ENCODE assay signal across 1 cellular context in the genomic region with DNA sequence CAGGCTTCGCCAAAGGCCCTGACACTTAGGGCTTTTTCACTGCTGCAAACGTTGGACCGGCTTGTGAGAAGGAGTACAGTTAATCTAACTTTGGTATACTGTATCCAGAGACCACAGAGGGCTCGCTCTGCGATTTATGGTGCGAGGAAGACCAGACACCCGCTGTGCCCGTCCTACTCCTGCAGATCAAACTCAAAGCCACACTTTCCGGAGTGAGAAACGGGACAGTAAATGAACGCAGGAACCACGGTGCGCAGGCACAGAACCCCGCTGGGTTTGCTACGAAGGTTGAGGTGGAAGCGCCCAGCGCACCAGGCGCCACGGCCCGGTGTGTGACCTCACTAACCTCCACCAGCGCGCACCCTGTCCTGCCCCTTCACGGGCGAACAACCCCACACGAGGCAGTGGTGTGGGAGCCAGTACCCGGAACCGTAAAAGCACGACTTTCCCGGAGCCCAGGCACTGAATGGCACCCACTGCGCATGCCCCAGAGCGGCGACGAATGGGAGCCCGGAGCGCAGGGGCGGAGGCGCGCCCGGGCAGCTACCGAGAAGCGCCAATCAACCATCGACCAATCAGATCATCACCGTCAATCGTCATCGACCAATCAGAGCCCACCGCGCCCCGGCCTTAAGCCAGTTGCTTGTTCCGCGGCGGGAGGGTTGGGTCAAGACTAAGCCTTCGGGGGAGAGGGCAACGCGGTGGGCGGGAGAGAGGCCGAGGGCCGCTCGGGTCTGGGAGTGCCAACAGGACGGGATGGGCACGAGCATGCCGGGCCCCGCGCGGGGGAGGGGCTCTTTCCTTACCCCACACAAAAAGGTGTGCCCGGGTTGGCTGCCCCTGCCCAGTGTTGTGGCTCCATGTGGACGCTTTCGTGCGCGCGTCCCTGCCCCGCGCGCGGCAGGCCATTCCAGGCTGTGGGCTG.
A peak's percentile ranks its signal among the peaks of the same experiment; 100 is the strongest.
TF ChIP-seq lines count a peak whose summit lies in the region.

No MANE protein-coding gene starts in this region.

TF ChIP-seq in HepG2, 621 proteins besides CTCF, POLR2A, EP300 and RAD21 (continued from another document and continues in another):
- TF ChIP-seq, protein P1, sequence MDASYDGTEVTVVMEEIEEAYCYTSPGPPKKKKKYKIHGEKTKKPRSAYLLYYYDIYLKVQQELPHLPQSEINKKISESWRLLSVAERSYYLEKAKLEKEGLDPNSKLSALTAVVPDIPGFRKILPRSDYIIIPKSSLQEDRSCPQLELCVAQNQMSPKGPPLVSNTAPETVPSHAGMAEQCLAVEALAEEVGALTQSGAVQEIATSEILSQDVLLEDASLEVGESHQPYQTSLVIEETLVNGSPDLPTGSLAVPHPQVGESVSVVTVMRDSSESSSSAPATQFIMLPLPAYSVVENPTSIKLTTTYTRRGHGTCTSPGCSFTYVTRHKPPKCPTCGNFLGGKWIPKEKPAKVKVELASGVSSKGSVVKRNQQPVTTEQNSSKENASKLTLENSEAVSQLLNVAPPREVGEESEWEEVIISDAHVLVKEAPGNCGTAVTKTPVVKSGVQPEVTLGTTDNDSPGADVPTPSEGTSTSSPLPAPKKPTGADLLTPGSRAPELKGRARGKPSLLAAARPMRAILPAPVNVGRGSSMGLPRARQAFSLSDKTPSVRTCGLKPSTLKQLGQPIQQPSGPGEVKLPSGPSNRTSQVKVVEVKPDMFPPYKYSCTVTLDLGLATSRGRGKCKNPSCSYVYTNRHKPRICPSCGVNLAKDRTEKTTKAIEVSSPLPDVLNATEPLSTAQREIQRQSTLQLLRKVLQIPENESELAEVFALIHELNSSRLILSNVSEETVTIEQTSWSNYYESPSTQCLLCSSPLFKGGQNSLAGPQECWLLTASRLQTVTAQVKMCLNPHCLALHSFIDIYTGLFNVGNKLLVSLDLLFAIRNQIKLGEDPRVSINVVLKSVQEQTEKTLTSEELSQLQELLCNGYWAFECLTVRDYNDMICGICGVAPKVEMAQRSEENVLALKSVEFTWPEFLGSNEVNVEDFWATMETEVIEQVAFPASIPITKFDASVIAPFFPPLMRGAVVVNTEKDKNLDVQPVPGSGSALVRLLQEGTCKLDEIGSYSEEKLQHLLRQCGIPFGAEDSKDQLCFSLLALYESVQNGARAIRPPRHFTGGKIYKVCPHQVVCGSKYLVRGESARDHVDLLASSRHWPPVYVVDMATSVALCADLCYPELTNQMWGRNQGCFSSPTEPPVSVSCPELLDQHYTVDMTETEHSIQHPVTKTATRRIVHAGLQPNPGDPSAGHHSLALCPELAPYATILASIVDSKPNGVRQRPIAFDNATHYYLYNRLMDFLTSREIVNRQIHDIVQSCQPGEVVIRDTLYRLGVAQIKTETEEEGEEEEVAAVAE (CRISPR knock-in tag; IDR thresholded peaks at IDR 0.05; ENCODE audit: borderline replicate concordance): peak; percentile 40; the same call in 1 of the 2 replicates
- TF ChIP-seq YEATS2 (CRISPR knock-in tag; IDR thresholded peaks at IDR 0.05; ENCODE audit: borderline replicate concordance): no peak
- no peak for TF ChIP-seq ZNF775 (CRISPR knock-in tag; IDR thresholded peaks at IDR 0.05; ENCODE audit: borderline replicate concordance)
- TF ChIP-seq FOXP4 (CRISPR knock-in tag; IDR thresholded peaks at IDR 0.05): no peak
- TF ChIP-seq TRIM22 (IDR thresholded peaks at IDR 0.05): no peak
- no peak for TF ChIP-seq SOX5 (CRISPR knock-in tag; IDR thresholded peaks at IDR 0.05; ENCODE audit: borderline replicate concordance)
- no peak for TF ChIP-seq MXD4 (CRISPR knock-in tag; IDR thresholded peaks at IDR 0.05)
- no peak for TF ChIP-seq ZNF605 (CRISPR knock-in tag; IDR thresholded peaks at IDR 0.05)
- peak; percentile 25; the same call in 1 of the 2 replicates for TF ChIP-seq ZFP90 (CRISPR knock-in tag; IDR thresholded peaks at IDR 0.05; ENCODE audit: borderline replicate concordance)
- TF ChIP-seq SP1 (IDR thresholded peaks at IDR 0.05): no peak
- no peak; the same call in 1 of the 2 replicates for TF ChIP-seq SP1 (CRISPR knock-in tag; IDR thresholded peaks at IDR 0.05)
- no peak for TF ChIP-seq ZNF670 (CRISPR knock-in tag; IDR thresholded peaks at IDR 0.05; ENCODE audit: borderline replicate concordance)
- no peak for TF ChIP-seq FOXA1 (IDR thresholded peaks at IDR 0.05)
- TF ChIP-seq FOXA1 (CRISPR knock-in tag; IDR thresholded peaks at IDR 0.05): no peak
- TF ChIP-seq, protein P2, sequence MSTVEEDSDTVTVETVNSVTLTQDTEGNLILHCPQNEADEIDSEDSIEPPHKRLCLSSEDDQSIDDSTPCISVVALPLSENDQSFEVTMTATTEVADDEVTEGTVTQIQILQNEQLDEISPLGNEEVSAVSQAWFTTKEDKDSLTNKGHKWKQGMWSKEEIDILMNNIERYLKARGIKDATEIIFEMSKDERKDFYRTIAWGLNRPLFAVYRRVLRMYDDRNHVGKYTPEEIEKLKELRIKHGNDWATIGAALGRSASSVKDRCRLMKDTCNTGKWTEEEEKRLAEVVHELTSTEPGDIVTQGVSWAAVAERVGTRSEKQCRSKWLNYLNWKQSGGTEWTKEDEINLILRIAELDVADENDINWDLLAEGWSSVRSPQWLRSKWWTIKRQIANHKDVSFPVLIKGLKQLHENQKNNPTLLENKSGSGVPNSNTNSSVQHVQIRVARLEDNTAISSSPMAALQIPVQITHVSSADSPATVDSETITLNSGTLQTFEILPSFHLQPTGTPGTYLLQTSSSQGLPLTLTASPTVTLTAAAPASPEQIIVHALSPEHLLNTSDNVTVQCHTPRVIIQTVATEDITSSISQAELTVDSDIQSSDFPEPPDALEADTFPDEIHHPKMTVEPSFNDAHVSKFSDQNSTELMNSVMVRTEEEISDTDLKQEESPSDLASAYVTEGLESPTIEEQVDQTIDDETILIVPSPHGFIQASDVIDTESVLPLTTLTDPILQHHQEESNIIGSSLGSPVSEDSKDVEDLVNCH (CRISPR knock-in tag; IDR thresholded peaks at IDR 0.05): no peak
- no peak for TF ChIP-seq EHMT2 (IDR thresholded peaks at IDR 0.05; ENCODE audit: borderline replicate concordance, low read depth, low read length)
- no peak for TF ChIP-seq GLI4 (CRISPR knock-in tag; IDR thresholded peaks at IDR 0.05; ENCODE audit: borderline replicate concordance)
- 0 out of 2 replicates have a peak, but pooled peaks have one; percentile 10 for TF ChIP-seq ZBTB7B (CRISPR knock-in tag; IDR thresholded peaks at IDR 0.05)
- TF ChIP-seq SETDB1 (CRISPR knock-in tag; IDR thresholded peaks at IDR 0.05; ENCODE audit: borderline replicate concordance): no peak
- TF ChIP-seq ZNF674 (CRISPR knock-in tag; IDR thresholded peaks at IDR 0.05; ENCODE audit: low read depth): no peak
- TF ChIP-seq KMT2A (CRISPR knock-in tag; IDR thresholded peaks at IDR 0.05): no peak
- TF ChIP-seq GATAD1 (CRISPR knock-in tag; IDR thresholded peaks at IDR 0.05): peak; percentile 40; the same call in 1 of the 2 replicates
- no peak for TF ChIP-seq NRL (CRISPR knock-in tag; IDR thresholded peaks at IDR 0.05; ENCODE audit: borderline replicate concordance)
- TF ChIP-seq HDAC1 (CRISPR knock-in tag; IDR thresholded peaks at IDR 0.05): no peak
- TF ChIP-seq SMARCC2 (IDR thresholded peaks at IDR 0.05): no peak
- no peak for TF ChIP-seq KDM6A (CRISPR knock-in tag; IDR thresholded peaks at IDR 0.05; ENCODE audit: low read depth)
- no peak for TF ChIP-seq GABPA (IDR thresholded peaks at IDR 0.05; ENCODE audit: low read depth, low read length)
- TF ChIP-seq GABPA (CRISPR knock-in tag; IDR thresholded peaks at IDR 0.05; ENCODE audit: low read depth): peak; percentile 26; the same call in 1 of the 2 replicates
- peak; percentile 41 for TF ChIP-seq KAT8 (CRISPR knock-in tag; IDR thresholded peaks at IDR 0.05)
- TF ChIP-seq MAZ (IDR thresholded peaks at IDR 0.05; ENCODE audit: borderline replicate concordance, low read depth, low read length): no peak
- TF ChIP-seq MAZ (CRISPR knock-in tag; IDR thresholded peaks at IDR 0.05; ENCODE audit: low read depth): peak; percentile 43
- TF ChIP-seq YEATS4 (CRISPR knock-in tag; IDR thresholded peaks at IDR 0.05; ENCODE audit: borderline replicate concordance): peak; percentile 64
- peak; percentile 93 for TF ChIP-seq AGO2 (optimal IDR thresholded peaks at IDR 0.05; ENCODE audit: low read depth, low read length)
- TF ChIP-seq FOSL2 (CRISPR knock-in tag; IDR thresholded peaks at IDR 0.05): no peak
- TF ChIP-seq TIGD3 (CRISPR knock-in tag; IDR thresholded peaks at IDR 0.05; ENCODE audit: borderline replicate concordance): no peak
- 0 out of 2 replicates have a peak, but pooled peaks have one; percentile 49 for TF ChIP-seq CSRNP1 (CRISPR knock-in tag; IDR thresholded peaks at IDR 0.05)
- no peak for TF ChIP-seq ZNF446 (CRISPR knock-in tag; IDR thresholded peaks at IDR 0.05)
- no peak for TF ChIP-seq ZNF569 (CRISPR knock-in tag; IDR thresholded peaks at IDR 0.05; ENCODE audit: borderline replicate concordance)
- no peak for TF ChIP-seq ZFP41 (CRISPR knock-in tag; IDR thresholded peaks at IDR 0.05; ENCODE audit: borderline replicate concordance)
- TF ChIP-seq, protein P3, sequence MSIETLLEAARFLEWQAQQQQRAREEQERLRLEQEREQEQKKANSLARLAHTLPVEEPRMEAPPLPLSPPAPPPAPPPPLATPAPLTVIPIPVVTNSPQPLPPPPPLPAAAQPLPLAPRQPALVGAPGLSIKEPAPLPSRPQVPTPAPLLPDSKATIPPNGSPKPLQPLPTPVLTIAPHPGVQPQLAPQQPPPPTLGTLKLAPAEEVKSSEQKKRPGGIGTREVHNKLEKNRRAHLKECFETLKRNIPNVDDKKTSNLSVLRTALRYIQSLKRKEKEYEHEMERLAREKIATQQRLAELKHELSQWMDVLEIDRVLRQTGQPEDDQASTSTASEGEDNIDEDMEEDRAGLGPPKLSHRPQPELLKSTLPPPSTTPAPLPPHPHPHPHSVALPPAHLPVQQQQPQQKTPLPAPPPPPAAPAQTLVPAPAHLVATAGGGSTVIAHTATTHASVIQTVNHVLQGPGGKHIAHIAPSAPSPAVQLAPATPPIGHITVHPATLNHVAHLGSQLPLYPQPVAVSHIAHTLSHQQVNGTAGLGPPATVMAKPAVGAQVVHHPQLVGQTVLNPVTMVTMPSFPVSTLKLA (IDR thresholded peaks at IDR 0.05): no peak
- no peak for TF ChIP-seq ATF5 (CRISPR knock-in tag; IDR thresholded peaks at IDR 0.05; ENCODE audit: low read depth)
- TF ChIP-seq PITX1 (CRISPR knock-in tag; IDR thresholded peaks at IDR 0.05): peak; percentile 79
- TF ChIP-seq ZNF737 (CRISPR knock-in tag; IDR thresholded peaks at IDR 0.05; ENCODE audit: borderline replicate concordance): no peak
- TF ChIP-seq ZNF747 (CRISPR knock-in tag; IDR thresholded peaks at IDR 0.05; ENCODE audit: borderline replicate concordance): 0 out of 2 replicates have a peak, but pooled peaks have one; percentile 58
- TF ChIP-seq, protein P4, sequence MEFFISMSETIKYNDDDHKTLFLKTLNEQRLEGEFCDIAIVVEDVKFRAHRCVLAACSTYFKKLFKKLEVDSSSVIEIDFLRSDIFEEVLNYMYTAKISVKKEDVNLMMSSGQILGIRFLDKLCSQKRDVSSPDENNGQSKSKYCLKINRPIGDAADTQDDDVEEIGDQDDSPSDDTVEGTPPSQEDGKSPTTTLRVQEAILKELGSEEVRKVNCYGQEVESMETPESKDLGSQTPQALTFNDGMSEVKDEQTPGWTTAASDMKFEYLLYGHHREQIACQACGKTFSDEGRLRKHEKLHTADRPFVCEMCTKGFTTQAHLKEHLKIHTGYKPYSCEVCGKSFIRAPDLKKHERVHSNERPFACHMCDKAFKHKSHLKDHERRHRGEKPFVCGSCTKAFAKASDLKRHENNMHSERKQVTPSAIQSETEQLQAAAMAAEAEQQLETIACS (CRISPR knock-in tag; IDR thresholded peaks at IDR 0.05): peak; percentile 54
